In the genomic region with DNA sequence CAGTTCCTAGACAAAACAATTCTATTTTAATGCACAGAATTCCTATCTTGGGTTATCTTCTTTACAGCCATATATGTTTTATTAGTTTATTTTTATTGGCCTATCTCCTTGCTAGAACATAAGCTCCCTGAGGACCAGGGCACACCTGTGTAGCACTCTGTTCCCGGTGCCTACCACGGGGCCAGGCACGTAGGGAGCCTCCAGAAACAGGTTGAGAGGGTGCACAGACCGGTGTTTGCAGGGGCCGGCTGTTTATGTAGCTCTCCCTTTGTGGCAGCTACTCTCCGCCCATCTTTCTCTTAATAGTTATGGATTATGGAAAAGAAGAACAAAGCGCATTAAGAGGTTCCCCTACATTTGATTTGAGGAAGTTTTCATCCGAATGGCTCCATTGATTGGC, we compare ENCODE assay signal across 23 cellular contexts.
DNase-seq lines count a peak whose midpoint lies in the region; ATAC-seq and TF ChIP-seq lines count a peak whose summit lies in the region.
"Had no signal": no experiment of that assay in that cellular context is flagged by ENCODE, and none has a peak within 500 bp of the region (broad histone marks: within the 10 kb centered on the region; RNA-seq: fewer than 3 reads in every experiment).

No MANE protein-coding gene starts in this region.

- H2AFZ ChIP-seq in neural progenitor cell (replicated peaks): no peak overlapping the region

- H3F3A ChIP-seq in neural progenitor cell (ENCODE audit: low read depth): no peaks in the 10 kb centered on the region

- no peaks in the 10 kb centered on the region for H3K9me3 Mint-ChIP-seq in activated CD8-positive, alpha-beta memory T cell treated with anti-CD3 and anti-CD28 coated beads, Interleukin-2, amount 10 ng/mL, durations not matched to agents 7 days and 5 days (ENCODE audit: low read depth)
- H3K9me3 Mint-ChIP-seq in neural progenitor cell: peaks cover 2% of the 10 kb centered on the region
- H3K9me3 Mint-ChIP-seq: CD14-positive monocyte; CD4-positive, alpha-beta T cell; CD8-positive, alpha-beta memory T cell; HFFc6 had no signal

- no peaks in the 10 kb centered on the region for H3K4me1 Mint-ChIP-seq in activated CD8-positive, alpha-beta memory T cell treated with anti-CD3 and anti-CD28 coated beads, Interleukin-2, amount 10 ng/mL, durations not matched to agents 7 days and 5 days
- H3K4me1 Mint-ChIP-seq in neural progenitor cell: peaks cover 39% of the 10 kb centered on the region
- H3K4me1 Mint-ChIP-seq: CD14-positive monocyte; CD8-positive, alpha-beta memory T cell had no signal

- H3K4me1 ChIP-seq in neural progenitor cell: peaks cover 25% of the 10 kb centered on the region
- H3K4me1 ChIP-seq: BE2C, HAP-1 had no signal

- no peaks in the 10 kb centered on the region for H3K79me2 ChIP-seq in neural progenitor cell (ENCODE audit: low read depth)

- no peak overlapping the region for H3K27ac Mint-ChIP-seq in activated CD8-positive, alpha-beta memory T cell treated with anti-CD3 and anti-CD28 coated beads, Interleukin-2, amount 10 ng/mL, durations not matched to agents 7 days and 5 days
- no peak overlapping the region for H3K27ac Mint-ChIP-seq in neural progenitor cell
- H3K27ac Mint-ChIP-seq: CD14-positive monocyte; CD4-positive, alpha-beta T cell; HFFc6 had no signal

- H3K9ac ChIP-seq in neural progenitor cell: no peak overlapping the region
- H3K9ac ChIP-seq: BLaER1 treated with 17β-estradiol and CSF1 and Interleukin-3, amounts not matched to agents 10 nM and 100 nM had no signal

- H3K27me3 ChIP-seq in neural progenitor cell: no peaks in the 10 kb centered on the region
- H3K27me3 ChIP-seq: BE2C; BLaER1 treated with 17β-estradiol and CSF1 and Interleukin-3, amounts not matched to agents 10 nM and 100 nM had no signal

- no peaks in the 10 kb centered on the region for H3K36me3 ChIP-seq in neural progenitor cell
- H3K36me3 ChIP-seq: BE2C; BLaER1 treated with 17β-estradiol and CSF1 and Interleukin-3, amounts not matched to agents 10 nM and 100 nM; HAP-1 had no signal

- no peaks in the 10 kb centered on the region for H3K9me3 ChIP-seq in neural progenitor cell (ENCODE audit: low read depth)
- H3K9me3 ChIP-seq: A549; BE2C; BLaER1 treated with 17β-estradiol and CSF1 and Interleukin-3, amounts not matched to agents 10 nM and 100 nM; HAP-1 had no signal

- CTCF ChIA-PET in activated CD8-positive, alpha-beta memory T cell treated with anti-CD3 and anti-CD28 coated beads, Interleukin-2, amount 10 ng/mL, durations not matched to agents 7 days and 5 days (lab: Charles Lee): no interaction called here

- peak; percentile 7 for DNase-seq in activated CD8-positive, alpha-beta memory T cell treated with anti-CD3 and anti-CD28 coated beads, Interleukin-2, amount 10 ng/mL, durations not matched to agents 7 days and 5 days
- DNase-seq in activated CD8-positive, alpha-beta memory T cell treated with anti-CD3 and anti-CD28 coated beads for 24 hours: no peak
- DNase-seq in ecto neural progenitor cell (ENCODE audit: low spot score) (peak; percentile 27), neural progenitor cell (ENCODE audit: low spot score) (no peak)
- DNase-seq in activated CD8-positive, alpha-beta memory T cell treated with anti-CD3 and anti-CD28 coated beads, Interleukin-2, amount 50 U/mL, for 4 hours: no peak
- DNase-seq: 8988T; ACHN; AML-193; BE2C; Calu3; CD4-positive, alpha-beta T cell; CD8-positive, alpha-beta memory T cell; DMS53; DMS79 treated with DMSO at 0.1 percent for 48 hours; GF-D8; GOT3; HFFc6 had no signal

- H3K27me3 Mint-ChIP-seq in activated CD8-positive, alpha-beta memory T cell treated with anti-CD3 and anti-CD28 coated beads, Interleukin-2, amount 10 ng/mL, durations not matched to agents 7 days and 5 days: peaks cover 15% of the 10 kb centered on the region
- H3K27me3 Mint-ChIP-seq in neural progenitor cell (ENCODE audit: insufficient read depth, low read depth): peaks cover 6% of the 10 kb centered on the region

- no peaks in the 10 kb centered on the region for H3K36me3 Mint-ChIP-seq in activated CD8-positive, alpha-beta memory T cell treated with anti-CD3 and anti-CD28 coated beads, Interleukin-2, amount 10 ng/mL, durations not matched to agents 7 days and 5 days
- no peaks in the 10 kb centered on the region for H3K36me3 Mint-ChIP-seq in neural progenitor cell
- H3K36me3 Mint-ChIP-seq: CD14-positive monocyte; CD8-positive, alpha-beta memory T cell had no signal

- no peak overlapping the region for H3K4me3 Mint-ChIP-seq in activated CD8-positive, alpha-beta memory T cell treated with anti-CD3 and anti-CD28 coated beads, Interleukin-2, amount 10 ng/mL, durations not matched to agents 7 days and 5 days
- no peak overlapping the region for H3K4me3 Mint-ChIP-seq in neural progenitor cell
- H3K4me3 Mint-ChIP-seq: CD14-positive monocyte; CD4-positive, alpha-beta T cell; CD8-positive, alpha-beta memory T cell; HFFc6 had no signal

- no peak overlapping the region for H3K4me3 ChIP-seq in neural progenitor cell
- H3K4me3 ChIP-seq: A549; BLaER1 treated with 17β-estradiol and CSF1 and Interleukin-3, amounts not matched to agents 10 nM and 100 nM; HAP-1 had no signal

- peak overlapping the region; percentile 15 for H3K4me2 ChIP-seq in neural progenitor cell
- H3K4me2 ChIP-seq: A549 had no signal

- TF ChIP-seq CTCF in neural progenitor cell (IDR thresholded peaks at IDR 0.05): no peak

- ATAC-seq in activated CD8-positive, alpha-beta memory T cell treated with anti-CD3 and anti-CD28 coated beads, Interleukin-2, amount 10 ng/mL, durations not matched to agents 7 days and 5 days: no peak
- no peak for ATAC-seq in HG03442 (IDR thresholded peaks at IDR 0.05; ENCODE audit: unreplicated experiment)
- no peak for ATAC-seq in GM21528 (IDR thresholded peaks at IDR 0.05; ENCODE audit: low FRiP score, unreplicated experiment)
- ATAC-seq: A549 had no signal

- no peaks in the 10 kb centered on the region for H4K20me1 ChIP-seq in neural progenitor cell (ENCODE audit: low read depth)
- H4K20me1 ChIP-seq: BLaER1 treated with 17β-estradiol and CSF1 and Interleukin-3, amounts not matched to agents 10 nM and 100 nM had no signal

- H3K27ac ChIP-seq in neural progenitor cell: no peak overlapping the region
- H3K27ac ChIP-seq: BLaER1 treated with 17β-estradiol and CSF1 and Interleukin-3, amounts not matched to agents 10 nM and 100 nM had no signal

Comparison
In these comparisons a context has a peak if more than half of its experiments do, and no peak if none do; other contexts are left out.
1. DNase-seq: peak in activated CD8-positive, alpha-beta memory T cell treated with anti-CD3 and anti-CD28 coated beads, Interleukin-2, amount 10 ng/mL, durations not matched to agents 7 days and 5 days (single experiment) and ecto neural progenitor cell (single experiment); none in activated CD8-positive, alpha-beta memory T cell treated with anti-CD3 and anti-CD28 coated beads for 24 hours (single experiment), neural progenitor cell (single experiment) and activated CD8-positive, alpha-beta memory T cell treated with anti-CD3 and anti-CD28 coated beads, Interleukin-2, amount 50 U/mL, for 4 hours (single experiment).